14 cellular contexts compared by ENCODE assay signal in genomic region chr13:112900691-112901091, GRCh38.
"Had no signal": no experiment of that assay in that cellular context is flagged by ENCODE, and none has a peak within 500 bp of the region (broad histone marks: within the 10 kb centered on the region; RNA-seq: fewer than 3 reads in every experiment).

No MANE protein-coding gene starts in this region.

- ATAC-seq: effector memory CD8-positive, alpha-beta T cell; left ventricle myocardium superior; stimulated activated naive CD8-positive, alpha-beta T cell treated with anti-CD3 and anti-CD28 coated beads, Interleukin-15, Interleukin-2, amounts not matched to agents 100 U/mL and 50 U/mL, for 24 hours had no signal

- H3K36me3 Mint-ChIP-seq: activated CD4-positive, alpha-beta memory T cell treated with anti-CD3 and anti-CD28 coated beads for 36 hours had no signal

- H3K27ac Mint-ChIP-seq: activated CD4-positive, alpha-beta memory T cell treated with anti-CD3 and anti-CD28 coated beads for 36 hours; activated naive CD4-positive, alpha-beta T cell treated with anti-CD3 and anti-CD28 coated beads, Interleukin-2, amount 10 ng/mL, durations not matched to agents 7 days and 5 days; activated T-helper 1 cell treated with anti-CD3 and anti-CD28 coated beads, Interleukin-12 subunit alpha, Interleukin-12 subunit beta, Interleukin-2, Interleukin-4 antibody, amounts not matched to agents 30 ng/mL and 10 ng/mL and 1 ng/mL, durations not matched to agents 14 hours and 24 hours and 36 hours; dendritic cell treated with granulocyte-macrophage colony-stimulating factor and Interleukin-4, amounts not matched to agents 40 ng/mL and 50 ng/mL, for 4 days; effector memory CD8-positive, alpha-beta T cell; T-helper 2 cell treated with Interferon-gamma antibody and Interleukin-4, amounts not matched to agents 5 μg/mL and 100 μg/mL, for 36 hours had no signal

- H3K4me1 Mint-ChIP-seq: activated naive CD4-positive, alpha-beta T cell treated with anti-CD3 and anti-CD28 coated beads, Interleukin-2, amount 10 ng/mL, durations not matched to agents 7 days and 5 days; central memory CD8-positive, alpha-beta T cell had no signal

- H3K4me3 Mint-ChIP-seq: activated CD4-positive, alpha-beta memory T cell treated with anti-CD3 and anti-CD28 coated beads for 36 hours; activated naive CD4-positive, alpha-beta T cell treated with anti-CD3 and anti-CD28 coated beads, Interleukin-2, amount 10 ng/mL, durations not matched to agents 7 days and 5 days; activated T-helper 1 cell treated with anti-CD3 and anti-CD28 coated beads, Interleukin-12 subunit alpha, Interleukin-12 subunit beta, Interleukin-2, Interleukin-4 antibody, amounts not matched to agents 30 ng/mL and 10 ng/mL and 1 ng/mL, durations not matched to agents 14 hours and 24 hours and 36 hours; central memory CD8-positive, alpha-beta T cell; dendritic cell treated with granulocyte-macrophage colony-stimulating factor and Interleukin-4, amounts not matched to agents 40 ng/mL and 50 ng/mL, for 4 days; effector memory CD8-positive, alpha-beta T cell; T-helper 2 cell treated with Interferon-gamma antibody and Interleukin-4, amounts not matched to agents 5 μg/mL and 100 μg/mL, for 36 hours had no signal

- H3K9me3 Mint-ChIP-seq: central memory CD8-positive, alpha-beta T cell; T-helper 2 cell treated with Interferon-gamma antibody and Interleukin-4, amounts not matched to agents 5 μg/mL and 100 μg/mL, for 36 hours had no signal

- DNase-seq: activated CD4-positive, alpha-beta memory T cell treated with anti-CD3 and anti-CD28 coated beads for 36 hours; activated CD4-positive, alpha-beta T cell treated with anti-CD3 and anti-CD28 coated beads for 1 hour; activated CD8-positive, alpha-beta memory T cell treated with anti-CD3 and anti-CD28 coated beads, Interleukin-2, amount 50 U/mL, for 4 hours; activated naive CD4-positive, alpha-beta T cell treated with anti-CD3 and anti-CD28 coated beads, Interleukin-2, amount 10 ng/mL, durations not matched to agents 7 days and 5 days; effector memory CD8-positive, alpha-beta T cell; left ventricle myocardium superior; mesendoderm; stimulated activated CD4-positive, alpha-beta T cell treated with anti-CD3 and anti-CD28 coated beads, Interleukin-2, amount 100 ng/mL, for 48 hours; stimulated activated naive CD8-positive, alpha-beta T cell treated with anti-CD3 and anti-CD28 coated beads, Interleukin-15, Interleukin-2, amounts not matched to agents 100 U/mL and 50 U/mL, for 24 hours; SW 1271 had no signal
